In the genomic region with DNA sequence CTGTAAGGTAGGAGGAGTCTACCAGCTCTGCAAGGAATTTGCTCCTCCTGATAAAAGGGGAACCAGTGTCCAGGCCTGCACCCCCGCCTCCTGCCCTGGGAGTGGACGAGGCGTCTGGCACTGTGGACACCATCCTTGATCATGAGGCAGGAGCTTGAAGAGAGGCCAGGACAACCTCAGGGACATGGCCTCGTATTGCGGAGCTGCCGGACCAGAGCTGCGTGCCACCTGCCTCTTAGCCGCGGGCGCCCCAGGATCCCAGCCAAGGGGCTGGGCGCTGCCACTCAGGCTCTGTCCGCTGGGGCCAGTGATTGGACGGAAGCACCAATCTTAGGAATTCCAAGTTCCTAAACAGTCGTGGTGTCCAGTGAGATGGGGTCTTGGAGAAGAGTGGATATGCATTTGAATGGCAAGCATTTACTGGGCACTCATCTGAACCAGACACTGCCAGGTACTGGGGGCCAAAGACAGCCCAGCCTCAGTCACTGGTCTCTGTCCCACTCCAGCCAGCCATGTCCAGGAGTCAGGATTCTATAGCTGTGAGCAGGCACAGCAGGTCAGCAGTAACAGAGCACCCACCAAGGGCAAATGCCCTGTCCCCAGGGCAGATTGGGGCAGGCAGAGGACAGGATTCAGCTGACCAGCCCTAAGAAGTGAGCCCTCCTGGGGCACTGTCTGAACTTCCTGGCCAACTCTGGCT, we compare ENCODE assay signal across 20 cellular contexts.
"Had no signal": no experiment of that assay in that cellular context is flagged by ENCODE, and none has a peak within 500 bp of the region (broad histone marks: within the 10 kb centered on the region; RNA-seq: fewer than 3 reads in every experiment).

No MANE protein-coding gene starts in this region.

- H3K9me3 Mint-ChIP-seq: activated T-cell treated with anti-CD3 and anti-CD28 coated beads, Interleukin-2, amount 50 U/mL, for 4 hours had no signal

- H3K4me1 ChIP-seq: lower lobe of right lung, transverse colon had no signal

- ATAC-seq: esophagus mucosa, left colon, lower lobe of right lung had no signal

- H3K27ac ChIP-seq: lower lobe of right lung had no signal

- H3K4me3 Mint-ChIP-seq: activated CD4-positive, alpha-beta T cell treated with anti-CD3 and anti-CD28 coated beads, Interleukin-2, amount 10 ng/mL, durations not matched to agents 7 days and 5 days; activated T-cell treated with anti-CD3 and anti-CD28 coated beads, Interleukin-2, amount 50 U/mL, for 4 hours; dendritic cell treated with granulocyte-macrophage colony-stimulating factor and Interleukin-4, amounts not matched to agents 40 ng/mL and 50 ng/mL, for 4 days; nephron progenitor cell; T-helper 1 cell treated with Interleukin-12 subunit alpha and Interleukin-12 subunit beta and Interleukin-4 antibody, amounts not matched to agents 30 μg/mL and 1 μg/mL, for 36 hours had no signal

- H3K27ac Mint-ChIP-seq: activated CD4-positive, alpha-beta T cell treated with anti-CD3 and anti-CD28 coated beads, Interleukin-2, amount 10 ng/mL, durations not matched to agents 7 days and 5 days had no signal

- H3K36me3 ChIP-seq: ascending aorta, lower lobe of right lung, transverse colon had no signal

- DNase-seq: activated CD4-positive, alpha-beta T cell treated with anti-CD3 and anti-CD28 coated beads, Interleukin-2, amount 10 ng/mL, durations not matched to agents 7 days and 5 days; activated CD8-positive, alpha-beta memory T cell treated with anti-CD3 and anti-CD28 coated beads, Interleukin-2, amount 50 U/mL, for 4 hours; activated effector memory CD4-positive, alpha-beta T cell treated with Interleukin-2 at 50 U/mL for 16 hours; activated naive CD4-positive, alpha-beta T cell treated with anti-CD3 and anti-CD28 coated beads, Interleukin-2, amount 50 U/mL, for 16 hours; activated T-cell treated with anti-CD3 and anti-CD28 coated beads, Interleukin-2, amount 50 U/mL, for 4 hours; effector CD8-positive, alpha-beta T cell; hippocampal formation; islet precursor cell; left colon; lower lobe of right lung; nephron progenitor cell; occipital lobe; retina; stimulated activated CD8-positive, alpha-beta memory T cell treated with anti-CD3 and anti-CD28 coated beads, Interleukin-4, amount 100 ng/mL, for 48 hours; stimulated activated naive CD4-positive, alpha-beta T cell treated with Interleukin-2 at 50 U/mL for 16 hours; transverse colon had no signal

- H3K27me3 ChIP-seq: ascending aorta, transverse colon had no signal

- H3K4me3 ChIP-seq: ascending aorta, lower lobe of right lung, transverse colon had no signal

- H3K27me3 Mint-ChIP-seq: activated CD4-positive, alpha-beta T cell treated with anti-CD3 and anti-CD28 coated beads, Interleukin-2, amount 10 ng/mL, durations not matched to agents 7 days and 5 days; dendritic cell treated with granulocyte-macrophage colony-stimulating factor and Interleukin-4, amounts not matched to agents 40 ng/mL and 50 ng/mL, for 4 days had no signal

- H3K9me3 ChIP-seq: ascending aorta, lower lobe of right lung, transverse colon had no signal
